ENCODE assay signal across 1 cellular context in genomic region chr12:118055865-118056773, GRCh38.
TF ChIP-seq lines count a peak whose summit lies in the region.

No MANE protein-coding gene starts in this region.

TF ChIP-seq in HepG2, 621 proteins besides CTCF, POLR2A, EP300 and RAD21 (continued from another document and continues in another):
- 0 out of 2 replicates have a peak, but pooled peaks have one; percentile 45 for TF ChIP-seq FOXP4 (CRISPR knock-in tag; IDR thresholded peaks at IDR 0.05)
- TF ChIP-seq ZBTB7B (CRISPR knock-in tag; IDR thresholded peaks at IDR 0.05), result peak; percentile 29; the same call in 1 of the 2 replicates
- peak; percentile 38 for TF ChIP-seq FOSL2 (CRISPR knock-in tag; IDR thresholded peaks at IDR 0.05)
- TF ChIP-seq SOX5 (CRISPR knock-in tag; IDR thresholded peaks at IDR 0.05; ENCODE audit: borderline replicate concordance), result peak; percentile 33; the same call in 1 of the 2 replicates
- peak; percentile 37; the same call in 1 of the 2 replicates for TF ChIP-seq RXRB (CRISPR knock-in tag; IDR thresholded peaks at IDR 0.05; ENCODE audit: borderline replicate concordance)
- TF ChIP-seq ZNF605 (CRISPR knock-in tag; IDR thresholded peaks at IDR 0.05), result no peak
- TF ChIP-seq ZNF619 (CRISPR knock-in tag; IDR thresholded peaks at IDR 0.05), result no peak
- no peak for TF ChIP-seq CSRNP1 (CRISPR knock-in tag; IDR thresholded peaks at IDR 0.05)
- no peak for TF ChIP-seq HNF4G (IDR thresholded peaks at IDR 0.05; ENCODE audit: borderline replicate concordance, low read depth, low read length)
- no peak for TF ChIP-seq HNF4G (CRISPR knock-in tag; IDR thresholded peaks at IDR 0.05; ENCODE audit: borderline replicate concordance, low read depth)
- TF ChIP-seq ZNF776 (CRISPR knock-in tag; IDR thresholded peaks at IDR 0.05), result no peak
- peak; percentile 30; the same call in 1 of the 2 replicates for TF ChIP-seq IRF2 (CRISPR knock-in tag; IDR thresholded peaks at IDR 0.05)
- no peak for TF ChIP-seq TRIM24 (CRISPR knock-in tag; IDR thresholded peaks at IDR 0.05)
- TF ChIP-seq ZBTB38 (CRISPR knock-in tag; IDR thresholded peaks at IDR 0.05), result no peak
- no peak for TF ChIP-seq ZSCAN21 (CRISPR knock-in tag; IDR thresholded peaks at IDR 0.05; ENCODE audit: borderline replicate concordance)
- no peak for TF ChIP-seq MAF1 (CRISPR knock-in tag; IDR thresholded peaks at IDR 0.05; ENCODE audit: borderline replicate concordance)
- no peak for TF ChIP-seq SMARCE1 (IDR thresholded peaks at IDR 0.05; ENCODE audit: borderline replicate concordance)
- TF ChIP-seq ZBTB4 (CRISPR knock-in tag; IDR thresholded peaks at IDR 0.05; ENCODE audit: borderline replicate concordance), result no peak
- peak; percentile 57 for TF ChIP-seq ARID3A (IDR thresholded peaks at IDR 0.05; ENCODE audit: low read depth, low read length)
- TF ChIP-seq HOMEZ (CRISPR knock-in tag; IDR thresholded peaks at IDR 0.05; ENCODE audit: low read depth), result 0 out of 2 replicates have a peak, but pooled peaks have one; percentile 16
- no peak for TF ChIP-seq ZNF20 (CRISPR knock-in tag; IDR thresholded peaks at IDR 0.05)
- 0 out of 2 replicates have a peak, but pooled peaks have one; percentile 13 for TF ChIP-seq ZNF121 (CRISPR knock-in tag; IDR thresholded peaks at IDR 0.05)
- no peak for TF ChIP-seq ZNF598 (CRISPR knock-in tag; IDR thresholded peaks at IDR 0.05; ENCODE audit: borderline replicate concordance)
- TF ChIP-seq ZNF260 (CRISPR knock-in tag; IDR thresholded peaks at IDR 0.05; ENCODE audit: borderline replicate concordance, low read depth), result no peak
- TF ChIP-seq TBX2 (CRISPR knock-in tag; IDR thresholded peaks at IDR 0.05; ENCODE audit: borderline replicate concordance), result peak; percentile 51
- TF ChIP-seq MLLT10 (CRISPR knock-in tag; IDR thresholded peaks at IDR 0.05), result no peak
- TF ChIP-seq YEATS2 (CRISPR knock-in tag; IDR thresholded peaks at IDR 0.05; ENCODE audit: borderline replicate concordance), result no peak
- no peak for TF ChIP-seq PRMT3 (CRISPR knock-in tag; IDR thresholded peaks at IDR 0.05; ENCODE audit: borderline replicate concordance, low read depth)
- no peak for TF ChIP-seq UBTF (CRISPR knock-in tag; IDR thresholded peaks at IDR 0.05)
- no peak for TF ChIP-seq JDP2 (CRISPR knock-in tag; IDR thresholded peaks at IDR 0.05; ENCODE audit: borderline replicate concordance)
- no peak for TF ChIP-seq ZEB1 (IDR thresholded peaks at IDR 0.05; ENCODE audit: insufficient replicate concordance, low read depth)
- TF ChIP-seq SNAI1 (CRISPR knock-in tag; IDR thresholded peaks at IDR 0.05; ENCODE audit: borderline replicate concordance), result no peak
- no peak for TF ChIP-seq CBX2 (IDR thresholded peaks at IDR 0.05; ENCODE audit: low read depth, low read length)
- TF ChIP-seq CBX2 (CRISPR knock-in tag; IDR thresholded peaks at IDR 0.05; ENCODE audit: low read depth), result no peak
- peak; percentile 34; the same call in 1 of the 2 replicates for TF ChIP-seq NR2F6 (IDR thresholded peaks at IDR 0.05)
- peak; percentile 23; the same call in 1 of the 2 replicates for TF ChIP-seq NR2F6 (CRISPR knock-in tag; IDR thresholded peaks at IDR 0.05)
- TF ChIP-seq ATF7-NPFF (CRISPR knock-in tag; IDR thresholded peaks at IDR 0.05; ENCODE audit: low read depth), result no peak
- no peak for TF ChIP-seq FOXM1 (CRISPR knock-in tag; IDR thresholded peaks at IDR 0.05)
- TF ChIP-seq ZNF543 (CRISPR knock-in tag; IDR thresholded peaks at IDR 0.05), result no peak
- no peak for TF ChIP-seq ZNF441 (CRISPR knock-in tag; IDR thresholded peaks at IDR 0.05; ENCODE audit: borderline replicate concordance)
- no peak for TF ChIP-seq GMEB1 (CRISPR knock-in tag; IDR thresholded peaks at IDR 0.05; ENCODE audit: borderline replicate concordance)
- no peak for TF ChIP-seq ZBTB8A (CRISPR knock-in tag; IDR thresholded peaks at IDR 0.05; ENCODE audit: borderline replicate concordance, low read depth)
- TF ChIP-seq PREB (CRISPR knock-in tag; IDR thresholded peaks at IDR 0.05), result no peak
- TF ChIP-seq SP1 (IDR thresholded peaks at IDR 0.05), result no peak
- no peak for TF ChIP-seq SP1 (CRISPR knock-in tag; IDR thresholded peaks at IDR 0.05)
